Comparison of ENCODE assay signal across 8 cellular contexts in genomic region chr14:99683619-99684355, GRCh38. TPM values are rescaled to one million over a fixed set of nuclear protein-coding genes. Genes with fewer than 3 reads are reported as not detected.
A peak's percentile ranks its signal among the peaks of the same experiment; 100 is the strongest.
DNase-seq lines count a peak whose midpoint lies in the region; ATAC-seq, FAIRE-seq and TF ChIP-seq lines count a peak whose summit lies in the region.

CYP46A1 (plus strand) TSS chr14:99684298; CDS start chr14:99684418, 120 bp downstream.

- H3K9me3 Mint-ChIP-seq in Calu3 (ENCODE audit: low read depth, unreplicated experiment): no peaks in the 10 kb centered on the region
- H3K9me3 Mint-ChIP-seq in mesothelial cell of epicardium: peaks cover 2% of the 10 kb centered on the region

- DNase-seq in Calu3 (peak; percentile 99), NT2/D1 (ENCODE audit: low read depth, low spot score) (peak; percentile 95), mesothelial cell of epicardium (ENCODE audit: low spot score in 2 of 2, unreplicated experiment in 2 of 2) (peak; percentile 100)
- DNase-seq in activated CD8-positive, alpha-beta memory T cell treated with anti-CD3 and anti-CD28 coated beads, Interleukin-2, amount 50 U/mL, for 24 hours (ENCODE audit: extremely low read depth): peak; percentile 99
- peak; percentile 98 to 99 for DNase-seq in stimulated activated CD8-positive, alpha-beta memory T cell treated with anti-CD3 and anti-CD28 coated beads, Interleukin-15, amount 100 ng/mL, for 4 hours (ENCODE audit: low read depth in 2 of 2)

- peak; percentile 93 for FAIRE-seq in endometrium (lab: Jason Lieb, UNC)

- H3K27ac Mint-ChIP-seq in Calu3 (ENCODE audit: unreplicated experiment) (peak within 1 kb of the TSS; percentile 56), mesothelial cell of epicardium (peak within 1 kb of the TSS; percentile 81)

- H3K4me1 ChIP-seq in HUES48 (ENCODE audit: control insufficient read depth, insufficient read depth, low read length) (peaks cover 9% of the 10 kb centered on the region; the same call in 1 of the 2 replicates), NT2/D1 (ENCODE audit: insufficient read depth, insufficient read length) (no peaks in the 10 kb centered on the region)

- H3K9me3 ChIP-seq in HUES48 (ENCODE audit: control insufficient read depth, insufficient read depth, low read length) (no peaks in the 10 kb centered on the region), NT2/D1 (ENCODE audit: insufficient read depth, low read length) (0 out of 2 replicates have a peak, but pooled peaks cover under 1% of the 10 kb centered on the region)

- no TSS peak for BruUV-seq in Calu3 (replicated peaks; lab: Mats Ljungman, UMichigan)

- CTCF ChIA-PET in Calu3 (lab: Charles Lee): interaction anchor here (0.6 to 1.4 kb wide), 13 partner anchors 29 to 630 kb away, joined by 3 to 8 read pairs (median 4); no protein-coding TSS in a partner anchor

- no peak for TF ChIP-seq CTCF in Calu3 (IDR thresholded peaks at IDR 0.05; ENCODE audit: unreplicated experiment)
- TF ChIP-seq CTCF in mesothelial cell of epicardium (IDR thresholded peaks at IDR 0.05; ENCODE audit: unreplicated experiment): no peak

- no peaks in the 10 kb centered on the region; the same call in 1 of the 2 replicates for H3K27me3 ChIP-seq in HUES48 (ENCODE audit: control insufficient read depth, insufficient read depth, low read length)
- H3K27me3 ChIP-seq in NT2/D1 (ENCODE audit: insufficient read depth, insufficient read length): no peaks in the 10 kb centered on the region

- H3K4me3 ChIP-seq in HUES48 (ENCODE audit: low read depth, low read length) (peak within 1 kb of the TSS; percentile 93), NT2/D1 (ENCODE audit: insufficient read length, low read depth) (peak within 1 kb of the TSS; percentile 66)

- intact Hi-C loops in Calu3 (cut with micrococcal nuclease; ENCODE audit: unreplicated experiment): loop anchor here (1.0 kb wide), 1 partner anchor 202 kb away; no protein-coding TSS in a partner anchor

- H3K27ac ChIP-seq in HUES48 (ENCODE audit: low read depth, low read length): peak within 1 kb of the TSS; percentile 77

- H3K36me3 ChIP-seq in HUES48 (ENCODE audit: control insufficient read depth, insufficient read depth, low read length) (no peaks in the 10 kb centered on the region), NT2/D1 (ENCODE audit: insufficient read depth, insufficient read length, low read length) (no peaks in the 10 kb centered on the region)

- H3K4me1 Mint-ChIP-seq in Calu3 (ENCODE audit: low read depth, unreplicated experiment) (peaks cover 6% of the 10 kb centered on the region), mesothelial cell of epicardium (no peaks in the 10 kb centered on the region)

- H3K36me3 Mint-ChIP-seq in Calu3 (ENCODE audit: insufficient read depth, unreplicated experiment): peaks cover 14% of the 10 kb centered on the region
- no peaks in the 10 kb centered on the region for H3K36me3 Mint-ChIP-seq in mesothelial cell of epicardium

- peaks cover 41% of the 10 kb centered on the region for H3K27me3 Mint-ChIP-seq in Calu3 (ENCODE audit: unreplicated experiment)
- peaks cover 39% of the 10 kb centered on the region for H3K27me3 Mint-ChIP-seq in mesothelial cell of epicardium (ENCODE audit: low read depth)

- peak; percentile 89 for ATAC-seq in GM21423 (IDR thresholded peaks at IDR 0.05; ENCODE audit: unreplicated experiment)

- peak within 1 kb of the TSS; percentile 44; the same call in 1 of the 2 replicates for H3K9ac ChIP-seq in HUES48 (ENCODE audit: low read depth, low read length)
- peak within 1 kb of the TSS; percentile 84 for H3K9ac ChIP-seq in NT2/D1 (ENCODE audit: insufficient read length, low read depth)

- peak within 1 kb of the TSS; percentile 76 for H3K4me3 Mint-ChIP-seq in Calu3 (ENCODE audit: low read depth, unreplicated experiment)
- peak within 1 kb of the TSS; percentile 87 for H3K4me3 Mint-ChIP-seq in mesothelial cell of epicardium

RNA-seq across cellular contexts. Expression of gene CYP46A1, which starts in this region (rescaled TPM):
- total RNA-seq in Calu3 (2022): not detected in 2 replicates
- 1.9 to 2.4 TPM (median 2.3 TPM) in 3 replicates for total RNA-seq in mesothelial cell of epicardium

Comparison
In these comparisons a context has a peak if more than half of its experiments do, and no peak if none do; other contexts are left out.
1. Peak in every context shown above with its lines: DNase-seq, ATAC-seq, H3K4me3 ChIP-seq and H3K27ac ChIP-seq.
2. Peak in DNase-seq in Calu3; RNA of the gene not detected or under 1 TPM.